Comparison of ENCODE assay signal across 12 cellular contexts in genomic region chr6:30075987-30076311, GRCh38. TPM values are rescaled to one million over a fixed set of nuclear protein-coding genes. Genes with fewer than 3 reads are reported as not detected.
DNase-seq lines count a peak whose midpoint lies in the region; TF ChIP-seq lines count a peak whose summit lies in the region.
"Had no signal": no experiment of that assay in that cellular context is flagged by ENCODE, and none has a peak within 500 bp of the region (broad histone marks: within the 10 kb centered on the region; RNA-seq: fewer than 3 reads in every experiment).

No MANE protein-coding gene starts in this region.

- peaks cover 0 to 21% (median 5%) of the 10 kb centered on the region in 11 experiments; a peak in 12 of 22 replicates for H3K36me3 ChIP-seq in BLaER1 treated with 17β-estradiol and CSF1 and Interleukin-3, amounts not matched to agents 10 nM and 100 nM
- peaks cover under 1% of the 10 kb centered on the region for H3K36me3 ChIP-seq in mammary epithelial cell (ENCODE audit: insufficient read depth, low read length)

- peak overlapping the region in 1 of 10 experiments; percentile 45; a peak in 1 of 20 replicates for H3K4me3 ChIP-seq in BLaER1 treated with 17β-estradiol and CSF1 and Interleukin-3, amounts not matched to agents 10 nM and 100 nM
- H3K4me3 ChIP-seq in mammary epithelial cell (replicated peaks in 1 of 3; ENCODE audit: insufficient read depth in 1 of 3, low read depth in 2 of 3, low read length in 3 of 3) = peak overlapping the region; percentile 74 to 77 (median 77)

- no peak overlapping the region for H3K27ac Mint-ChIP-seq in mesothelial cell of epicardium
- H3K27ac Mint-ChIP-seq: activated naive CD4-positive, alpha-beta T cell treated with anti-CD3 and anti-CD28 coated beads, Interleukin-2, amount 10 ng/mL, durations not matched to agents 7 days and 5 days had no signal

- in situ Hi-C loops in mammary epithelial cell (cut with MboI; ENCODE audit: low sequenced_read_pairs in 2 of 2) = no loop called here

- no peak for TF ChIP-seq CTCF in mammary epithelial cell (conservative IDR thresholded peaks at IDR 0.05 in 1 of 2, IDR thresholded peaks at IDR 0.05 in 1 of 2; ENCODE audit: extremely low read depth in 1 of 2, insufficient read depth in 1 of 2, low read depth in 1 of 2, low read length in 2 of 2)
- no peak for TF ChIP-seq CTCF in mesothelial cell of epicardium (IDR thresholded peaks at IDR 0.05; ENCODE audit: unreplicated experiment)

- H3K27me3 Mint-ChIP-seq in mesothelial cell of epicardium (ENCODE audit: low read depth) = peaks cover 93% of the 10 kb centered on the region

- H4K20me1 ChIP-seq in BLaER1 treated with 17β-estradiol and CSF1 and Interleukin-3, amounts not matched to agents 10 nM and 100 nM = peaks cover 4 to 50% (median 22%) of the 10 kb centered on the region in 11 experiments; a peak in 15 of 22 replicates
- no peaks in the 10 kb centered on the region for H4K20me1 ChIP-seq in mammary epithelial cell (ENCODE audit: insufficient read depth, low read length)

- peaks cover 72 to 87% (median 82%) of the 10 kb centered on the region in 11 experiments for H3K27me3 ChIP-seq in BLaER1 treated with 17β-estradiol and CSF1 and Interleukin-3, amounts not matched to agents 10 nM and 100 nM
- H3K27me3 ChIP-seq in mammary epithelial cell (ENCODE audit: insufficient read depth, low read length) = peaks cover 9% of the 10 kb centered on the region

- CTCF ChIA-PET in mammary epithelial cell (lab: Charles Lee; ENCODE audit: low non-redundant PET) = interaction anchor here (0.7 kb wide), 1 partner anchor 26 kb away, joined by 3 read pairs; no protein-coding TSS in a partner anchor

- WGBS in mammary epithelial cell (ENCODE audit: low coverage, missing lambda C conversion rate) = 4% methylated on average over 7 of the region's 10 CpGs

- H3K36me3 Mint-ChIP-seq in mesothelial cell of epicardium = peaks cover 3% of the 10 kb centered on the region

- H3K4me3 Mint-ChIP-seq in mesothelial cell of epicardium = peak overlapping the region; percentile 61

- BruUV-seq in mammary epithelial cell (replicated peaks; lab: Mats Ljungman, UMichigan) = no TSS peak

- no peak for TF ChIP-seq POLR2A in erythroblast (IDR thresholded peaks at IDR 0.05; ENCODE audit: low read length)

- peak overlapping the region in 10 of 11 experiments; percentile 57 to 92 (median 85); a peak in 17 of 22 replicates for H3K4me2 ChIP-seq in BLaER1 treated with 17β-estradiol and CSF1 and Interleukin-3, amounts not matched to agents 10 nM and 100 nM
- peak overlapping the region; percentile 99 for H3K4me2 ChIP-seq in mammary epithelial cell (ENCODE audit: insufficient read depth, low read depth, low read length)

- intact Hi-C loops in mammary epithelial cell (cut with micrococcal nuclease) = loop anchor here (1.0 to 5.0 kb wide), 3 partner anchors 27 to 109 kb away; no protein-coding TSS in a partner anchor

- DNase-seq in HT-29 (ENCODE audit: low spot score) (peak; percentile 77), mammary epithelial cell (peak; percentile 90), mesothelial cell of epicardium (ENCODE audit: low spot score in 2 of 2, unreplicated experiment in 2 of 2) (no peak), NCI-H345 (lab: John Stamatoyannopoulos, UW) (no peak), DMS153 (lab: John Stamatoyannopoulos, UW) (no peak), erythroblast (lab: John Stamatoyannopoulos, UW) (no peak), NCI-H526 (lab: John Stamatoyannopoulos, UW) (no peak)
- DNase-seq: activated CD4-positive, CD25-positive, alpha-beta regulatory T cell treated with anti-CD3 and anti-CD28 coated beads, Interleukin-2, amount 50 U/mL, for 72 hours; activated naive CD4-positive, alpha-beta T cell treated with anti-CD3 and anti-CD28 coated beads, Interleukin-2, amount 10 ng/mL, durations not matched to agents 7 days and 5 days; effector CD8-positive, alpha-beta T cell had no signal

- H3K9ac ChIP-seq in BLaER1 treated with 17β-estradiol and CSF1 and Interleukin-3, amounts not matched to agents 10 nM and 100 nM = no peak overlapping the region
- peak overlapping the region; percentile 74 for H3K9ac ChIP-seq in mammary epithelial cell (ENCODE audit: insufficient read depth, low read length)

- peak overlapping the region; percentile 88 for H2AFZ ChIP-seq in mammary epithelial cell (ENCODE audit: low read depth, low read length)

- peaks cover 27 to 40% (median 35%) of the 10 kb centered on the region in 10 experiments for H3K4me1 ChIP-seq in BLaER1 treated with 17β-estradiol and CSF1 and Interleukin-3, amounts not matched to agents 10 nM and 100 nM
- H3K4me1 ChIP-seq in mammary epithelial cell (ENCODE audit: insufficient read depth, low read length) = peaks cover 28% of the 10 kb centered on the region

- dilution Hi-C loops in mammary epithelial cell (cut with HindIII; ENCODE audit: low sequenced_read_pairs) = loop anchor here (5.0 to 10.0 kb wide), 3 partner anchors 51 to 469 kb away; no protein-coding TSS in a partner anchor

- peaks cover 18% of the 10 kb centered on the region for H3K4me1 Mint-ChIP-seq in mesothelial cell of epicardium

- no peaks in the 10 kb centered on the region for H3K79me2 ChIP-seq in mammary epithelial cell (ENCODE audit: insufficient read depth, low read length)

- H3K9me3 ChIP-seq in BLaER1 treated with 17β-estradiol and CSF1 and Interleukin-3, amounts not matched to agents 10 nM and 100 nM (replicated peaks in 1 of 11) = no peaks in the 10 kb centered on the region
- H3K9me3 ChIP-seq in mammary epithelial cell (replicated peaks; ENCODE audit: insufficient read depth, low read length) = no peaks in the 10 kb centered on the region

- no peak overlapping the region for H3K27ac ChIP-seq in BLaER1 treated with 17β-estradiol and CSF1 and Interleukin-3, amounts not matched to agents 10 nM and 100 nM
- H3K27ac ChIP-seq in mammary epithelial cell (ENCODE audit: insufficient read depth, low read depth, low read length) = peak overlapping the region; percentile 62

- H3K9me3 Mint-ChIP-seq in mesothelial cell of epicardium = no peaks in the 10 kb centered on the region

RNA-seq across cellular contexts. Expression of gene RNF39, which starts 0.4 kb away (rescaled TPM):
- total RNA-seq in HT-29 (2014; rRNA removed; shearing (Covaris generic)) = 3.8 and 6.5 TPM in 2 replicates
- total RNA-seq in mammary epithelial cell (1 to 10 TPM; 2.5 to 5.4 TPM), mesothelial cell of epicardium (not detected in 3 replicates)
- 3.3 TPM for polyA plus RNA-seq in mammary epithelial cell
- polyA minus RNA-seq in mammary epithelial cell = not detected
- total RNA-seq: right cardiac atrium had no signal
- polyA plus RNA-seq: right cardiac atrium had no signal

RNA-seq across cellular contexts. Expression of gene PPP1R11, which starts 9.0 kb away (rescaled TPM):
- 44.2 and 49.3 TPM in 2 replicates for total RNA-seq in HT-29 (2014; rRNA removed; shearing (Covaris generic))
- total RNA-seq in mammary epithelial cell = 10 to 100 TPM; 26.3 to 43.2 TPM
- 42.4 TPM for polyA plus RNA-seq in mammary epithelial cell
- polyA minus RNA-seq in mammary epithelial cell = 32.9 TPM
- 29.7 to 32.2 TPM (median 30.0 TPM) in 3 replicates for total RNA-seq in mesothelial cell of epicardium

RNA-seq across cellular contexts. Expression of gene POLR1H, which starts 14.9 kb away (rescaled TPM):
- 31.1 and 45.0 TPM in 2 replicates for total RNA-seq in HT-29 (2014; rRNA removed; shearing (Covaris generic))
- total RNA-seq in mammary epithelial cell = 10 to 100 TPM; 18.8 to 33.3 TPM
- 32.9 TPM for polyA plus RNA-seq in mammary epithelial cell
- polyA minus RNA-seq in mammary epithelial cell = 21.0 TPM
- total RNA-seq in mesothelial cell of epicardium = 31.1 to 32.7 TPM (median 31.4 TPM) in 3 replicates

RNA-seq across cellular contexts. Expression of gene TRIM31, which starts 36.9 kb away (rescaled TPM):
- 112 and 119 TPM in 2 replicates for total RNA-seq in HT-29 (2014; rRNA removed; shearing (Covaris generic))
- total RNA-seq in mammary epithelial cell = not detected
- 0.07 TPM for polyA plus RNA-seq in mammary epithelial cell
- polyA minus RNA-seq in mammary epithelial cell = not detected
- 0.58 to 0.68 TPM in 2 of 3 replicates, not detected in the other for total RNA-seq in mesothelial cell of epicardium
- total RNA-seq: right cardiac atrium had no signal
- polyA plus RNA-seq: right cardiac atrium had no signal

RNA-seq across cellular contexts. Expression of gene TRIM40, which starts 60.0 kb away (rescaled TPM):
- not detected in 2 replicates for total RNA-seq in HT-29 (2014; rRNA removed; shearing (Covaris generic))
- not detected for total RNA-seq in mammary epithelial cell
- not detected for polyA plus RNA-seq in mammary epithelial cell
- not detected for polyA minus RNA-seq in mammary epithelial cell
- not detected in 3 replicates for total RNA-seq in mesothelial cell of epicardium
- total RNA-seq: right cardiac atrium had no signal
- polyA plus RNA-seq: right cardiac atrium had no signal

Comparison
In these comparisons a context has a peak if more than half of its experiments do, and no peak if none do; other contexts are left out.
1. DNase-seq: peak in HT-29 (single experiment) and mammary epithelial cell (single experiment); none in mesothelial cell of epicardium (0 of 2), NCI-H345 (single experiment), DMS153 (single experiment), erythroblast (0 of 2) and NCI-H526 (0 of 2).